ENCODE assay signal across 11 cellular contexts in the genomic region with DNA sequence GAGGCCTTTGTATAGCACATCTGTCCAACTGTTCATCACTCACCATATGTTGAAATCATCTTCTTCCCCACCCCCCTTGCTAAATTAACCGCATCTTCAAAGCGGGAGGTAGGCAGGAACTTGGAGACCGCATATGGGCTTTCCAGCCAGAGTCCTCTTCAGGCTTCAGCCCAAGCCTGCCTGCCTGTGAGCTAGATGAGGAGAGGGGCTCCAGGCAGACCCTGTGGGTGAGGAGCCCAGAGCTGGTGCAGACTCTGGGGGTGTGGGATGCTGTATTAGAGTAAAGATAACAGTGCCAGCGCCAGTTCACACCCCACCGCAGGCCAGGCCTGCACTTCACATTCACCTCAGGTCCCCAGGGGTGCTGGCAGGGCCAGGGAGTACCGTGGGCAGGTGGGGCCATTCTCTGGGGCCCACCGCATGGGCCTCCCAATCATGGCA. TPM values are rescaled to one million over a fixed set of nuclear protein-coding genes. Genes with fewer than 3 reads are reported as not detected.
DNase-seq lines count a peak whose midpoint lies in the region; ATAC-seq and TF ChIP-seq lines count a peak whose summit lies in the region.
"Had no signal": no experiment of that assay in that cellular context is flagged by ENCODE, and none has a peak within 500 bp of the region (broad histone marks: within the 10 kb centered on the region; RNA-seq: fewer than 3 reads in every experiment).

No MANE protein-coding gene starts in this region.

- no peaks in the 10 kb centered on the region for H3K27me3 Mint-ChIP-seq in activated CD4-positive, alpha-beta T cell treated with anti-CD3 and anti-CD28 coated beads, Interleukin-2, amount 10 ng/mL, durations not matched to agents 7 days and 5 days
- peaks cover 9% of the 10 kb centered on the region for H3K27me3 Mint-ChIP-seq in glutamatergic neuron (ENCODE audit: unreplicated experiment)

- H3K36me3 ChIP-seq in cardiac muscle cell: no peaks in the 10 kb centered on the region
- H3K36me3 ChIP-seq in testis (ENCODE audit: low read depth, missing control alignments): no peaks in the 10 kb centered on the region

- H3K27ac ChIP-seq in cardiac muscle cell (peak overlapping the region; percentile 72), testis (peak overlapping the region; percentile 20 to 44)

- H3K36me3 Mint-ChIP-seq in activated CD4-positive, alpha-beta T cell treated with anti-CD3 and anti-CD28 coated beads, Interleukin-2, amount 10 ng/mL, durations not matched to agents 7 days and 5 days (ENCODE audit: low read depth): peaks cover 45% of the 10 kb centered on the region
- peaks cover 6% of the 10 kb centered on the region for H3K36me3 Mint-ChIP-seq in glutamatergic neuron (ENCODE audit: unreplicated experiment)

- H3K27ac Mint-ChIP-seq in activated CD4-positive, alpha-beta T cell treated with anti-CD3 and anti-CD28 coated beads, Interleukin-2, amount 10 ng/mL, durations not matched to agents 7 days and 5 days: peak overlapping the region; percentile 83
- H3K27ac Mint-ChIP-seq in glutamatergic neuron (ENCODE audit: unreplicated experiment): peak overlapping the region; percentile 98

- H3K4me1 Mint-ChIP-seq in activated CD4-positive, alpha-beta T cell treated with anti-CD3 and anti-CD28 coated beads, Interleukin-2, amount 10 ng/mL, durations not matched to agents 7 days and 5 days: peaks cover 92% of the 10 kb centered on the region
- H3K4me1 Mint-ChIP-seq in glutamatergic neuron (ENCODE audit: low read depth, unreplicated experiment): peaks cover 63% of the 10 kb centered on the region

- H3K9me3 Mint-ChIP-seq in activated CD4-positive, alpha-beta T cell treated with anti-CD3 and anti-CD28 coated beads, Interleukin-2, amount 10 ng/mL, durations not matched to agents 7 days and 5 days: no peaks in the 10 kb centered on the region
- H3K9me3 Mint-ChIP-seq in glutamatergic neuron (ENCODE audit: unreplicated experiment): peaks cover 25% of the 10 kb centered on the region

- ATAC-seq in left cardiac atrium: no peak
- ATAC-seq in HG02798 (IDR thresholded peaks at IDR 0.05; ENCODE audit: poor library complexity, unreplicated experiment): no peak
- ATAC-seq in GM18867 (IDR thresholded peaks at IDR 0.05; ENCODE audit: unreplicated experiment): no peak

- TF ChIP-seq CTCF in cardiac muscle cell (IDR thresholded peaks at IDR 0.05; ENCODE audit: low read depth, low read length) (no peak), glutamatergic neuron (IDR thresholded peaks at IDR 0.05; ENCODE audit: partially characterized antibody, unreplicated experiment) (no peak), testis (IDR thresholded peaks at IDR 0.05) (no peak)

- H3K9me3 ChIP-seq in cardiac muscle cell (ENCODE audit: low read depth) (no peaks in the 10 kb centered on the region), testis (no peaks in the 10 kb centered on the region)

- POLR2A ChIA-PET in activated CD4-positive, alpha-beta T cell treated with anti-CD3 and anti-CD28 coated beads, Interleukin-2, amount 10 ng/mL, durations not matched to agents 7 days and 5 days (lab: Charles Lee): no interaction called here

- intact Hi-C loops in left cardiac atrium (cut with DNase I) (no loop called here), testis (cut with DNase I; ENCODE audit: low total_unique reads) (no loop called here)

- H3K27me3 ChIP-seq in cardiac muscle cell (no peaks in the 10 kb centered on the region), testis (no peaks in the 10 kb centered on the region)

- H3K4me3 Mint-ChIP-seq in activated CD4-positive, alpha-beta T cell treated with anti-CD3 and anti-CD28 coated beads, Interleukin-2, amount 10 ng/mL, durations not matched to agents 7 days and 5 days: peak overlapping the region; percentile 66
- H3K4me3 Mint-ChIP-seq in glutamatergic neuron (ENCODE audit: unreplicated experiment): peak overlapping the region; percentile 84

- H3K4me3 ChIP-seq in cardiac muscle cell (no peak overlapping the region), testis (no peak overlapping the region)

- TF ChIP-seq POLR2A in testis (IDR thresholded peaks at IDR 0.05): no peak

- DNase-seq in cardiac muscle cell (ENCODE audit: low read depth in 1 of 2, low spot score in 1 of 2) (peak in 1 of 2 donors; percentile 77), left cardiac atrium (no peak), glutamatergic neuron (no peak), testis (no peak), foreskin melanocyte (no peak)
- peak; percentile 65 for DNase-seq in activated CD4-positive, alpha-beta T cell treated with anti-CD3 and anti-CD28 coated beads, Interleukin-2, amount 10 ng/mL, durations not matched to agents 7 days and 5 days
- DNase-seq: caudate nucleus, COR-L47, GOT3 had no signal

- 47 to 57% methylated on average over 4 to 7 of the region's 7 CpGs for WGBS in testis, 2 donors

- H3K4me1 ChIP-seq in cardiac muscle cell (ENCODE audit: low read depth) (peaks cover 50% of the 10 kb centered on the region), testis (peaks cover 76% of the 10 kb centered on the region)

- CTCF ChIA-PET in activated CD4-positive, alpha-beta T cell treated with anti-CD3 and anti-CD28 coated beads, Interleukin-2, amount 10 ng/mL, durations not matched to agents 7 days and 5 days (lab: Charles Lee): no interaction called here

RNA-seq across cellular contexts. Expression of gene PRRC2B, which starts 16.2 kb away (rescaled TPM):
- total RNA-seq in cardiac muscle cell (166 and 259 TPM in 2 replicates), left cardiac atrium (100 to 1,000 TPM; 136 to 155 TPM), glutamatergic neuron (ENCODE audit: unreplicated experiment) (489 TPM), testis (100 to 1,000 TPM; 175 to 213 TPM)
- polyA plus RNA-seq in cardiac muscle cell (71.1 and 112 TPM in 2 replicates), testis (ENCODE audit: insufficient read depth, low read depth, low replicate concordance) (111 TPM)
- total RNA-seq in activated CD4-positive, alpha-beta T cell treated with anti-CD3 and anti-CD28 coated beads, Interleukin-2, amount 10 ng/mL, durations not matched to agents 7 days and 5 days: 100 to 1,000 TPM; 281 to 303 TPM
